In the genomic region with DNA sequence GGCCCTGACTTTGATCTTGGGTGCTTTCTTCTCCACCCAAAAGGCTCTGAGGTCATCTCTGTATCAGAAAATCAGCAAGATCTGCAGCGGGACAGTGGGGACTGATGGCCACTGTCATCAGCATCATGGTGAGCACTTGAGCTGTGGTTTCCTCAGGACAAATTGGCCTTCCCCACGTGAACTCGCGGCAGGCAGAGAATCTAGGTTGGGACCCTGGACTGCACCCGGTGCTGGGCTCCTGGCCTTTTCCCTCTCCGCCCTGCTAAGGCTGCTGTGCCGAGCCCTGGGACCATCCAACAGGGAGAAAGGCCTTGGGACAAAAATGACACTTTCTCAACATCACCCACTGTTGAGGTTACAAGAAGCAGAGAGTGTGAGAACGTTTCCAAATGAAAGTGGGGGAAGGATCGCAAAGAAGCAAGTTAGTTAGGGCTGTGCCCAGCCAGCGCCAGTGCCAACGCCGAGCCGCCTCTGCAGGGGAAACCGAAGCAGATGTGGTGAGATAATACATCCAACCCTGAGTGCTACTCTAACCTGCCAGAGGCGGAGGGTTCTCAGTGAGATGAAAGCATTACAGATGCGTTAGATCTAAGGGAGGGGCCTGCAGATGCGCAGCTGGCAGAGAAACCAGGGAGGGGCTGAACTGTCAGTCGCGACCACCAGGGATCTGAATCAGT, we compare ENCODE assay signal across 9 cellular contexts. TPM values are rescaled to one million over a fixed set of nuclear protein-coding genes. Genes with fewer than 3 reads are reported as not detected.
A peak's percentile ranks its signal among the peaks of the same experiment; 100 is the strongest.
DNase-seq lines count a peak whose midpoint lies in the region; ATAC-seq and TF ChIP-seq lines count a peak whose summit lies in the region.
"Had no signal": no experiment of that assay in that cellular context is flagged by ENCODE, and none has a peak within 500 bp of the region (broad histone marks: within the 10 kb centered on the region; RNA-seq: fewer than 3 reads in every experiment).

No MANE protein-coding gene starts in this region.

- peaks cover 66% of the 10 kb centered on the region for H3K4me1 Mint-ChIP-seq in CD4-positive, alpha-beta T cell (ENCODE audit: low read depth)

- no peaks in the 10 kb centered on the region for H3K27me3 ChIP-seq in CD4-positive, alpha-beta T cell (ENCODE audit: control insufficient read depth, insufficient read depth, low read length)
- H3K27me3 ChIP-seq: cardiac muscle cell had no signal

- no peaks in the 10 kb centered on the region for H3K27me3 Mint-ChIP-seq in CD4-positive, alpha-beta T cell

- H3K4me3 Mint-ChIP-seq in CD4-positive, alpha-beta T cell = peak overlapping the region; percentile 81

- H3K9me3 Mint-ChIP-seq in CD4-positive, alpha-beta T cell = no peaks in the 10 kb centered on the region

- CTCF ChIA-PET in CD4-positive, alpha-beta T cell (lab: Charles Lee) = interaction anchor here (1.1 to 2.0 kb wide), 2 partner anchors 46 to 55 kb away, joined by 5 to 8 read pairs; no protein-coding TSS in a partner anchor

- DNase-seq in CD4-positive, alpha-beta T cell = peak in 9 of 10 experiments; percentile 67 to 86 (median 71)
- DNase-seq in KBM-7 (peak; percentile 65), activated T-cell treated with anti-CD3 and anti-CD28 coated beads for 24 hours (ENCODE audit: low read depth) (peak; percentile 49), GM10266 (ENCODE audit: extremely low spot score) (no peak), cortex of kidney (lab: John Stamatoyannopoulos, UW) (no peak)
- peak; percentile 54 for DNase-seq in stimulated activated CD4-positive, alpha-beta T cell treated with anti-CD3 and anti-CD28 coated beads, Interleukin-12 subunit alpha, Interleukin-12 subunit beta, amount 100 ng/mL, for 4 hours

- H3K27ac ChIP-seq in CD4-positive, alpha-beta T cell (ENCODE audit: low read depth, low read length) = peak overlapping the region; percentile 93
- H3K27ac ChIP-seq: cardiac muscle cell had no signal

- TF ChIP-seq CTCF in CD4-positive, alpha-beta T cell (IDR thresholded peaks at IDR 0.05) = no peak
- no peak for TF ChIP-seq CTCF in GM10266 (IDR thresholded peaks at IDR 0.05; ENCODE audit: control insufficient read depth, insufficient read depth, low read depth, missing control alignments)

- peak; percentile 73 for ATAC-seq in CD4-positive, alpha-beta T cell (ENCODE audit: poor library complexity)
- ATAC-seq in GM21381 (IDR thresholded peaks at IDR 0.05; ENCODE audit: unreplicated experiment) = peak; percentile 29
- no peak for ATAC-seq in GM18858 (IDR thresholded peaks at IDR 0.05; ENCODE audit: unreplicated experiment)

- in situ Hi-C loops in KBM-7 (cut with MboI; ENCODE audit: low pct_unique_long_range_greater_than_20kb, low sequenced_read_pairs) = no loop called here

- no peaks in the 10 kb centered on the region for H3K36me3 Mint-ChIP-seq in CD4-positive, alpha-beta T cell (ENCODE audit: low read depth)

- POLR2A ChIA-PET in CD4-positive, alpha-beta T cell (lab: Charles Lee) = interaction anchor here (0.6 to 3.9 kb wide), 20 partner anchors 10 to 342 kb away, joined by 3 to 88 read pairs (median 5); a partner anchor contains a TSS

- intact Hi-C loops in CD4-positive, alpha-beta T cell (cut with DNase I, micrococcal nuclease) = loop anchor here (1.0 to 10.0 kb wide), 11 partner anchors 27 to 830 kb away; a partner anchor contains a TSS

- H3K9me3 ChIP-seq in CD4-positive, alpha-beta T cell (ENCODE audit: control insufficient read depth, low read length) = no peaks in the 10 kb centered on the region

- peak overlapping the region; percentile 98 for H3K27ac Mint-ChIP-seq in CD4-positive, alpha-beta T cell

RNA-seq across cellular contexts. Expression of a gene that starts 9.1 kb away (rescaled TPM):
- under 1 TPM; 0.42 to 0.49 TPM for total RNA-seq in CD4-positive, alpha-beta T cell
- total RNA-seq: cardiac muscle cell had no signal

RNA-seq across cellular contexts. Expression of a gene that starts 51.8 kb away (rescaled TPM):
- total RNA-seq in CD4-positive, alpha-beta T cell = 100 to 1,000 TPM; 132 to 139 TPM

Comparison
In these comparisons a context has a peak if more than half of its experiments do, and no peak if none do; other contexts are left out.
1. DNase-seq: peak in CD4-positive, alpha-beta T cell (9 of 10), KBM-7 (single experiment), activated T-cell treated with anti-CD3 and anti-CD28 coated beads for 24 hours (single experiment) and stimulated activated CD4-positive, alpha-beta T cell treated with anti-CD3 and anti-CD28 coated beads, Interleukin-12 subunit alpha, Interleukin-12 subunit beta, amount 100 ng/mL, for 4 hours (single experiment); none in GM10266 (single experiment) and cortex of kidney (single experiment).